ENCODE assay signal across 19 cellular contexts in genomic region chr5:5615569-5615968, GRCh38.
DNase-seq lines count a peak whose midpoint lies in the region; ATAC-seq, FAIRE-seq and TF ChIP-seq lines count a peak whose summit lies in the region.
"Had no signal": no experiment of that assay in that cellular context is flagged by ENCODE, and none has a peak within 500 bp of the region (broad histone marks: within the 10 kb centered on the region; RNA-seq: fewer than 3 reads in every experiment).

No MANE protein-coding gene starts in this region.

- H3K27ac Mint-ChIP-seq in stimulated activated naive CD8-positive, alpha-beta T cell treated with anti-CD3 and anti-CD28 coated beads, Interleukin-15, amount 100 ng/mL, for 72 hours, result no peak overlapping the region
- H3K27ac Mint-ChIP-seq: HFFc6 had no signal

- FAIRE-seq in small intestine (lab: Jason Lieb, UNC), result no peak
- FAIRE-seq in HTR-8/SVneo (lab: Jason Lieb, UNC), result no peak

- no peaks in the 10 kb centered on the region for H3K4me1 Mint-ChIP-seq in stimulated activated naive CD8-positive, alpha-beta T cell treated with anti-CD3 and anti-CD28 coated beads, Interleukin-15, amount 100 ng/mL, for 72 hours

- DNase-seq in LNCaP clone FGC (ENCODE audit: low read depth), result peak; percentile 59
- DNase-seq in NCI-H2081 (lab: John Stamatoyannopoulos, UW), result peak; percentile 18 to 78
- DNase-seq in SK-N-DZ (ENCODE audit: low spot score), result peak; percentile 69
- peak; percentile 53 for DNase-seq in small intestine
- no peak for DNase-seq in DMS 273 (lab: John Stamatoyannopoulos, UW; ENCODE audit: unreplicated experiment)
- no peak for DNase-seq in stimulated activated naive CD8-positive, alpha-beta T cell treated with anti-CD3 and anti-CD28 coated beads, Interleukin-15, amount 100 ng/mL, for 72 hours
- no peak for DNase-seq in HTR-8/SVneo (ENCODE audit: insufficient read length, low spot score)
- DNase-seq: DMS 273 treated with DMSO at 0.1 percent for 48 hours, DND-41, H7, HFFc6, IMR-90, NCI-H1694 treated with DMSO at 0.1 percent for 48 hours, NCI-H446, NCI-H748 treated with DMSO at 0.1 percent for 48 hours, RPMI8226, SJCRH30, SW 1271 had no signal

- H3K9me3 Mint-ChIP-seq in stimulated activated naive CD8-positive, alpha-beta T cell treated with anti-CD3 and anti-CD28 coated beads, Interleukin-15, amount 100 ng/mL, for 72 hours, result no peaks in the 10 kb centered on the region

- H3K9me3 ChIP-seq in small intestine (ENCODE audit: control insufficient read depth, low read depth), result no peaks in the 10 kb centered on the region
- H3K9me3 ChIP-seq: SJCRH30 had no signal

- no peaks in the 10 kb centered on the region for H3K4me1 ChIP-seq in small intestine (ENCODE audit: control insufficient read depth in 2 of 2, insufficient read depth in 1 of 2, low read depth in 1 of 2, low read length in 1 of 2)
- H3K4me1 ChIP-seq: SJCRH30 had no signal

- 11 to 36% (median 27%) methylated on average over 1 of the region's 1 CpG for WGBS in small intestine, 3 donors

- H3K4me3 ChIP-seq in LNCaP clone FGC (ENCODE audit: low read depth, low read length) (no peak overlapping the region), small intestine (ENCODE audit: low read depth in 1 of 2, low read length in 2 of 2) (no peak overlapping the region)
- H3K4me3 ChIP-seq: SJCRH30 had no signal

- no peak overlapping the region for H3K4me3 Mint-ChIP-seq in stimulated activated naive CD8-positive, alpha-beta T cell treated with anti-CD3 and anti-CD28 coated beads, Interleukin-15, amount 100 ng/mL, for 72 hours
- H3K4me3 Mint-ChIP-seq: HFFc6 had no signal

- no peak overlapping the region for H3K27ac ChIP-seq in small intestine (ENCODE audit: low read depth in 1 of 2, low read length in 1 of 2)
- H3K27ac ChIP-seq: C4-2B, SJCRH30 had no signal

- no peak for TF ChIP-seq CTCF in LNCaP clone FGC (IDR thresholded peaks at IDR 0.05; ENCODE audit: control insufficient read depth, extremely low read depth, insufficient read depth)

- no peaks in the 10 kb centered on the region for H3K36me3 ChIP-seq in small intestine (ENCODE audit: control insufficient read depth in 2 of 2, insufficient read depth in 2 of 2, low read length in 2 of 2)
- H3K36me3 ChIP-seq: SJCRH30 had no signal

- H3K27me3 Mint-ChIP-seq in stimulated activated naive CD8-positive, alpha-beta T cell treated with anti-CD3 and anti-CD28 coated beads, Interleukin-15, amount 100 ng/mL, for 72 hours, result peaks cover 12% of the 10 kb centered on the region

- peaks cover 0 to 2% of the 10 kb centered on the region in 2 donors for H3K27me3 ChIP-seq in small intestine (ENCODE audit: control insufficient read depth in 2 of 2, insufficient read depth in 2 of 2, low read length in 2 of 2)
- H3K27me3 ChIP-seq: SJCRH30 had no signal

- ATAC-seq in stimulated activated naive CD8-positive, alpha-beta T cell treated with anti-CD3 and anti-CD28 coated beads, Interleukin-15, amount 100 ng/mL, for 72 hours, result no peak

Comparison
In these comparisons a context has a peak if more than half of its experiments do, and no peak if none do; other contexts are left out.
1. DNase-seq: peak in LNCaP clone FGC (single experiment), NCI-H2081 (2 of 2), SK-N-DZ (single experiment) and small intestine (single experiment); none in DMS 273 (single experiment), stimulated activated naive CD8-positive, alpha-beta T cell treated with anti-CD3 and anti-CD28 coated beads, Interleukin-15, amount 100 ng/mL, for 72 hours (0 of 2) and HTR-8/SVneo (single experiment).